8 cellular contexts compared by ENCODE assay signal in genomic region chr6:137217801-137218472, GRCh38. TPM values are rescaled to one million over a fixed set of nuclear protein-coding genes. Genes with fewer than 3 reads are reported as not detected.
DNase-seq lines count a peak whose midpoint lies in the region; ATAC-seq and TF ChIP-seq lines count a peak whose summit lies in the region.

No MANE protein-coding gene starts in this region.

- H3K4me1 ChIP-seq in PC-3 (ENCODE audit: insufficient read depth, low read length) (peaks cover 28% of the 10 kb centered on the region), lung (ENCODE audit: control insufficient read depth in 2 of 2, insufficient read depth in 2 of 2, low read length in 2 of 2) (peaks cover 14 to 17% of the 10 kb centered on the region in 2 donors), tibial nerve (peaks cover 0 to 85% (median 32%) of the 10 kb centered on the region in 4 donors)

- H2AFZ ChIP-seq in PC-3 (ENCODE audit: low read length): peak overlapping the region; percentile 86; the same call in 1 of the 2 replicates

- H3K27ac Mint-ChIP-seq in activated T-cell treated with anti-CD3 and anti-CD28 coated beads, Interleukin-2, amount 50 U/mL, for 24 hours: peak overlapping the region; percentile 99

- peaks cover 4% of the 10 kb centered on the region for H3K36me3 Mint-ChIP-seq in activated T-cell treated with anti-CD3 and anti-CD28 coated beads, Interleukin-2, amount 50 U/mL, for 24 hours (ENCODE audit: low read depth)

- CTCF ChIA-PET in PC-3 (lab: Charles Lee): interaction anchor here (1.1 kb wide), 1 partner anchor 124 kb away, joined by 4 read pairs; no protein-coding TSS in a partner anchor

- peaks cover 62% of the 10 kb centered on the region for H3K79me2 ChIP-seq in PC-3 (ENCODE audit: low read length)

- no TSS peak for BruUV-seq in PC-3 (replicated peaks; lab: Mats Ljungman, UMichigan)

- WGBS in lung, 2 donors: 9 to 12% methylated on average over 12 of the region's 12 CpGs
- 20 to 23% methylated on average over 12 of the region's 12 CpGs for WGBS in tibial nerve, 2 donors

- TF ChIP-seq CTCF in PC-3 (conservative IDR thresholded peaks at IDR 0.05; ENCODE audit: low read depth, low read length): no peak
- TF ChIP-seq CTCF in coronary artery (IDR thresholded peaks at IDR 0.05): no peak
- no peak for TF ChIP-seq CTCF in lung (IDR thresholded peaks at IDR 0.05; ENCODE audit: control extremely low read depth, extremely low read depth)
- no peak for TF ChIP-seq CTCF in tibial nerve (IDR thresholded peaks at IDR 0.05)

- no peaks in the 10 kb centered on the region for H3K9me3 Mint-ChIP-seq in activated T-cell treated with anti-CD3 and anti-CD28 coated beads, Interleukin-2, amount 50 U/mL, for 24 hours

- no peaks in the 10 kb centered on the region for H3F3A ChIP-seq in PC-3 (ENCODE audit: low read length, unreplicated experiment)

- H3K36me3 ChIP-seq in PC-3 (ENCODE audit: low read depth, low read length) (no peaks in the 10 kb centered on the region), lung (ENCODE audit: control insufficient read depth in 2 of 2, insufficient read depth in 2 of 2, low read length in 2 of 2) (no peaks in the 10 kb centered on the region), tibial nerve (no peaks in the 10 kb centered on the region)

- no peaks in the 10 kb centered on the region for H3K27me3 Mint-ChIP-seq in activated T-cell treated with anti-CD3 and anti-CD28 coated beads, Interleukin-2, amount 50 U/mL, for 24 hours

- H3K27me3 ChIP-seq in PC-3 (ENCODE audit: low read length): no peaks in the 10 kb centered on the region
- H3K27me3 ChIP-seq in lung (ENCODE audit: control insufficient read depth, insufficient read depth): no peaks in the 10 kb centered on the region
- H3K27me3 ChIP-seq in tibial nerve: no peaks in the 10 kb centered on the region

- no peak for DNase-seq in activated T-cell treated with anti-CD3 and anti-CD28 coated beads, Interleukin-2, amount 50 U/mL, for 24 hours
- DNase-seq in activated T-cell treated with anti-CD3 and anti-CD28 coated beads, Interleukin-2, amount 50 U/mL, for 48 hours: no peak
- DNase-seq in PC-3 (peak; percentile 6), coronary artery (ENCODE audit: low spot score) (no peak), lung (ENCODE audit: low spot score) (no peak), tibial nerve (ENCODE audit: low spot score in 2 of 2) (peak in 1 of 2 donors; percentile 34)

- intact Hi-C loops in PC-3 (cut with micrococcal nuclease): loop anchor here (5.0 kb wide), 1 partner anchor 44 kb away; no protein-coding TSS in a partner anchor

- no peaks in the 10 kb centered on the region for H3K9me2 ChIP-seq in PC-3 (replicated peaks; ENCODE audit: low read length)

- H3K4me3 ChIP-seq in PC-3 (ENCODE audit: low read length) (peak overlapping the region; percentile 99), coronary artery (peak overlapping the region; percentile 93), lung (peak overlapping the region; percentile 72), tibial nerve (peak overlapping the region; percentile 77 to 100 (median 85))

- no peak for ATAC-seq in PC-3
- ATAC-seq in lung (ENCODE audit: insufficient read depth, low FRiP score): peak; percentile 13
- ATAC-seq in GM21576 (IDR thresholded peaks at IDR 0.05; ENCODE audit: unreplicated experiment): no peak
- no peak for ATAC-seq in HG03378 (IDR thresholded peaks at IDR 0.05; ENCODE audit: unreplicated experiment)

- peaks cover 57% of the 10 kb centered on the region for H3K4me1 Mint-ChIP-seq in activated T-cell treated with anti-CD3 and anti-CD28 coated beads, Interleukin-2, amount 50 U/mL, for 24 hours (ENCODE audit: low read depth)

- no peaks in the 10 kb centered on the region for H3K9me3 ChIP-seq in PC-3 (ENCODE audit: low read length)
- H3K9me3 ChIP-seq in lung (ENCODE audit: control insufficient read depth in 2 of 2, insufficient read depth in 1 of 2, low read length in 1 of 2): no peaks in the 10 kb centered on the region
- no peaks in the 10 kb centered on the region for H3K9me3 ChIP-seq in tibial nerve

- H3K4me3 Mint-ChIP-seq in activated T-cell treated with anti-CD3 and anti-CD28 coated beads, Interleukin-2, amount 50 U/mL, for 24 hours: peak overlapping the region; percentile 96

- H3K4me2 ChIP-seq in PC-3 (ENCODE audit: low read length): peak overlapping the region; percentile 76

- H3K27ac ChIP-seq in PC-3 (ENCODE audit: low read length) (peak overlapping the region; percentile 91), coronary artery (peak overlapping the region; percentile 96 to 99), lung (ENCODE audit: low read depth in 1 of 2, low read length in 1 of 2) (peak overlapping the region; percentile 88 to 99), tibial nerve (peak overlapping the region; percentile 95 to 99 (median 97))

- peak in 1 of 2 donors; percentile 34 for TF ChIP-seq EP300 in tibial nerve (IDR thresholded peaks at IDR 0.05)

- POLR2A ChIA-PET in PC-3 (lab: Charles Lee; ENCODE audit: unreplicated experiment): no interaction called here

- no peaks in the 10 kb centered on the region; the same call in 1 of the 2 replicates for H4K20me1 ChIP-seq in PC-3 (ENCODE audit: low read length)

- peak overlapping the region; percentile 99 for H3K9ac ChIP-seq in PC-3 (ENCODE audit: low read length)

- no peak for TF ChIP-seq POLR2A in tibial nerve (IDR thresholded peaks at IDR 0.05)

RNA-seq across cellular contexts. Expression of gene IFNGR1, which starts 1.2 kb away (rescaled TPM):
- total RNA-seq in PC-3 (2014; rRNA removed) (15.8 and 24.6 TPM in 2 replicates), lung (100 to 1,000 TPM; 134 to 165 TPM), tibial nerve (100 to 1,000 TPM in 1 of 4 donors, 10 to 100 TPM in 3; 73.8 to 125 (median 97.8) TPM)
- 100 to 1,000 TPM; 108 to 327 TPM for polyA plus RNA-seq in lung

RNA-seq across cellular contexts. Expression of gene IL22RA2, which starts 44.5 kb away (rescaled TPM):
- total RNA-seq in PC-3 (2014; rRNA removed) (not detected in 2 replicates), lung (under 1 TPM in 1 of 2 donors, not detected in 1; 0.20 TPM), tibial nerve (not detected)
- polyA plus RNA-seq in lung: under 1 TPM in 1 of 2 donors, not detected in 1; 0.02 TPM
